Comparison of ENCODE assay signal across 15 cellular contexts in genomic region chr21:44952116-44952928, GRCh38. TPM values are rescaled to one million over a fixed set of nuclear protein-coding genes. Genes with fewer than 3 reads are reported as not detected.
DNase-seq lines count a peak whose midpoint lies in the region; ATAC-seq and TF ChIP-seq lines count a peak whose summit lies in the region.
"Had no signal": no experiment of that assay in that cellular context is flagged by ENCODE, and none has a peak within 500 bp of the region (broad histone marks: within the 10 kb centered on the region; RNA-seq: fewer than 3 reads in every experiment).

No MANE protein-coding gene starts in this region.

- peaks cover 11% of the 10 kb centered on the region; the same call in 1 of the 2 replicates for H3K79me2 ChIP-seq in OCI-LY7 (ENCODE audit: insufficient read depth, low read depth, low read length)

- H3K27ac ChIP-seq in skeletal muscle tissue (ENCODE audit: low read depth, low read length) = peak overlapping the region; percentile 97
- no peak overlapping the region for H3K27ac ChIP-seq in OCI-LY7 (ENCODE audit: low read depth, low read length, poor library complexity, severe bottlenecking)

- H3K4me1 ChIP-seq in skeletal muscle tissue (ENCODE audit: control insufficient read depth in 3 of 3, insufficient read depth in 3 of 3, low read length in 3 of 3) = peaks cover 48 to 85% (median 69%) of the 10 kb centered on the region in 3 donors
- H3K4me1 ChIP-seq in OCI-LY7 (ENCODE audit: insufficient read depth, low read length, poor library complexity, severe bottlenecking) = no peaks in the 10 kb centered on the region

- TF ChIP-seq CTCF in OCI-LY7 (conservative IDR thresholded peaks at IDR 0.05; ENCODE audit: low read length) = no peak

- H2AFZ ChIP-seq in OCI-LY7 (ENCODE audit: low read length) = no peak overlapping the region

- no peaks in the 10 kb centered on the region for H3K9me3 ChIP-seq in skeletal muscle tissue (ENCODE audit: control insufficient read depth in 3 of 3, low read length in 3 of 3)
- H3K9me3 ChIP-seq in OCI-LY7 (ENCODE audit: low read length) = no peaks in the 10 kb centered on the region

- peak; percentile 73 for ATAC-seq in left ventricle myocardium superior
- ATAC-seq in GM19395 (IDR thresholded peaks at IDR 0.05; ENCODE audit: unreplicated experiment) = no peak
- no peak for ATAC-seq in GM19023 (IDR thresholded peaks at IDR 0.05; ENCODE audit: unreplicated experiment)
- ATAC-seq: T-helper 17 cell had no signal

- H4K20me1 ChIP-seq in OCI-LY7 (ENCODE audit: insufficient read depth, low read length) = no peaks in the 10 kb centered on the region

- intact Hi-C loops in left ventricle myocardium superior (cut with micrococcal nuclease) = loop anchor here (5.0 kb wide), 1 partner anchor 185 kb away; no protein-coding TSS in a partner anchor
- intact Hi-C loops in OCI-LY7 (cut with micrococcal nuclease; ENCODE audit: unreplicated experiment) = no loop called here

- H3K9ac ChIP-seq in skeletal muscle tissue (ENCODE audit: low read depth in 1 of 3, low read length in 3 of 3) = peak overlapping the region; percentile 20 to 78 (median 77)

- DNase-seq in H7 = peak; percentile 54
- DNase-seq in cerebellar cortex (ENCODE audit: low spot score) = peak; percentile 35
- DNase-seq in left ventricle myocardium superior = peak; percentile 82
- no peak for DNase-seq in OCI-LY7 (ENCODE audit: low spot score)
- DNase-seq in DMS153 (lab: John Stamatoyannopoulos, UW) = no peak
- DNase-seq: activated CD4-positive, CD25-positive, alpha-beta regulatory T cell; foreskin melanocyte; NCI-H187; NCI-H446; SHP77 treated with DMSO at 0.1 percent for 48 hours; stimulated activated naive CD4-positive, alpha-beta T cell treated with Interleukin-2 at 50 U/mL for 16 hours; T-helper 17 cell had no signal

- no peak overlapping the region for H3K4me3 ChIP-seq in H7 (ENCODE audit: insufficient read depth, low read depth, low read length)
- H3K4me3 ChIP-seq in skeletal muscle tissue (ENCODE audit: low read length in 3 of 3) = peak overlapping the region in 2 of 3 donors; percentile 17 to 52
- H3K4me3 ChIP-seq in OCI-LY7 (ENCODE audit: low read depth, low read length, poor library complexity, severe bottlenecking) = no peak overlapping the region

- no peak overlapping the region for H3K4me2 ChIP-seq in OCI-LY7 (ENCODE audit: low read length)

- H3K27me3 ChIP-seq in H7 (ENCODE audit: control insufficient read depth, insufficient read depth, low read length) (no peaks in the 10 kb centered on the region), skeletal muscle tissue (ENCODE audit: control insufficient read depth in 3 of 3, insufficient read depth in 3 of 3, low read length in 3 of 3) (no peaks in the 10 kb centered on the region)

- CTCF ChIA-PET in OCI-LY7 (lab: Charles Lee; ENCODE audit: unreplicated experiment) = no interaction called here

- H3K9me2 ChIP-seq in OCI-LY7 (ENCODE audit: insufficient read depth, low read length) = no peaks in the 10 kb centered on the region

- no TSS peak for BruUV-seq in OCI-LY7 (replicated peaks; lab: Mats Ljungman, UMichigan)

- H3K36me3 ChIP-seq in H7 (replicated peaks; ENCODE audit: control insufficient read depth, insufficient read depth, low read length) (peaks cover 4% of the 10 kb centered on the region), skeletal muscle tissue (ENCODE audit: control insufficient read depth in 3 of 3, insufficient read depth in 3 of 3, low read length in 3 of 3) (peaks cover 3 to 10% (median 5%) of the 10 kb centered on the region in 3 donors), OCI-LY7 (ENCODE audit: insufficient read depth, low read length) (peaks cover 74% of the 10 kb centered on the region)

- POLR2A ChIA-PET in OCI-LY7 (lab: Charles Lee) = no interaction called here

RNA-seq across cellular contexts. Expression of gene SLX9, which starts 12.5 kb away (rescaled TPM):
- total RNA-seq in H7 (2014; rRNA removed; shearing (Covaris generic)) = 30.3 and 35.0 TPM in 2 replicates
- total RNA-seq in left ventricle myocardium superior (69.9 TPM), skeletal muscle tissue (10.4 TPM), OCI-LY7 (2022) (53.3 and 61.6 TPM in 2 replicates)
- total RNA-seq in OCI-LY7 (2014; rRNA removed; shearing (Covaris generic)) = 18.6 and 37.0 TPM in 2 replicates

RNA-seq across cellular contexts. Expression of gene ITGB2, which starts 31.6 kb away (rescaled TPM):
- total RNA-seq in H7 (2014; rRNA removed; shearing (Covaris generic)) = 1.4 and 2.4 TPM in 2 replicates
- 26.5 TPM for total RNA-seq in left ventricle myocardium superior
- total RNA-seq in skeletal muscle tissue = 19.8 TPM
- 4.2 and 11.6 TPM in 2 replicates for total RNA-seq in OCI-LY7 (2014; rRNA removed; shearing (Covaris generic))
- 60.8 and 78.9 TPM in 2 replicates for total RNA-seq in OCI-LY7 (2022)

Comparison
In these comparisons a context has a peak if more than half of its experiments do, and no peak if none do; other contexts are left out.
1. DNase-seq: peak in H7 (single experiment), cerebellar cortex (single experiment) and left ventricle myocardium superior (single experiment); none in OCI-LY7 (single experiment) and DMS153 (single experiment).
2. H3K4me3 ChIP-seq: peak in skeletal muscle tissue (2 of 3); none in H7 (single experiment) and OCI-LY7 (single experiment).